8 cellular contexts compared by ENCODE assay signal in the genomic region with DNA sequence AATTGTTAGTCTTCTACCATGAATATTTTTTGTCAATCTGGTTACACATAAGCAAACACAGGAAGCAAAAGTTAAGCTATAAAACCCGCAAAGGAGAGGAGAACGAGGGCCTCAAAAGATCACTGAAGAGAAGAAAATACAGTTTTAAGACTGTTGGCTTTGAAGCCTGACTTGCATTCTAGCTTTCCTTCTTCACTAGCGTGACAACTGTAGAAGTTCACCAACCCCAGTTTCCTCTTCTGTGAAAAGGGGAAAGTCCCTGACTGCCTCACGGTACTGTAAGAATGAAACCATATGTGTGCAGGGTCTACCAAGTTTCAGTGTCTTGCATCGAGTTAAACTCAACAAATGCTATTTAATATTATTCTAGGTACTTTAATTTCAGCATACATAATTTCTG. TPM values are rescaled to one million over a fixed set of nuclear protein-coding genes. Genes with fewer than 3 reads are reported as not detected.
DNase-seq lines count a peak whose midpoint lies in the region; ATAC-seq and TF ChIP-seq lines count a peak whose summit lies in the region.

No MANE protein-coding gene starts in this region.

- H3K4me3 ChIP-seq in naive thymus-derived CD4-positive, alpha-beta T cell (ENCODE audit: low read length) = peak overlapping the region; percentile 12
- no peak overlapping the region for H3K4me3 ChIP-seq in stomach

- TF ChIP-seq POLR2A in stomach (IDR thresholded peaks at IDR 0.05) = no peak

- H3K27me3 ChIP-seq in naive thymus-derived CD4-positive, alpha-beta T cell (ENCODE audit: control insufficient read depth in 2 of 2, insufficient read depth in 2 of 2, low read length in 2 of 2) = no peaks in the 10 kb centered on the region
- no peaks in the 10 kb centered on the region for H3K27me3 ChIP-seq in stomach

- TF ChIP-seq EP300 in stomach (IDR thresholded peaks at IDR 0.05) = no peak

- H3K4me3 Mint-ChIP-seq in activated T-cell treated with anti-CD3 and anti-CD28 coated beads, Interleukin-2, amount 50 U/mL, for 24 hours = peak overlapping the region; percentile 58
- peak overlapping the region; percentile 37 to 80 (median 68) for H3K4me3 Mint-ChIP-seq in naive thymus-derived CD4-positive, alpha-beta T cell
- no peak overlapping the region for H3K4me3 Mint-ChIP-seq in CD14-positive monocyte

- WGBS in stomach, 5 donors = 58 to 67% (median 65%) methylated on average over 5 of the region's 5 CpGs

- intact Hi-C loops in naive thymus-derived CD4-positive, alpha-beta T cell (cut with micrococcal nuclease) = loop anchor here (1.0 to 10.0 kb wide), 12 partner anchors 8 to 1704 kb away; partner anchors contain the start of genes LRRN3 (in 2 of the 2) and IFRD1 (in 1 of the 2)
- intact Hi-C loops in CD14-positive monocyte (cut with micrococcal nuclease) (no loop called here), stomach (cut with DNase I; ENCODE audit: low total_unique reads) (no loop called here)

- H3K36me3 Mint-ChIP-seq in activated T-cell treated with anti-CD3 and anti-CD28 coated beads, Interleukin-2, amount 50 U/mL, for 24 hours (ENCODE audit: low read depth) = peaks cover 12% of the 10 kb centered on the region
- peaks cover 0 to 26% (median 0%) of the 10 kb centered on the region in 5 donors for H3K36me3 Mint-ChIP-seq in naive thymus-derived CD4-positive, alpha-beta T cell
- H3K36me3 Mint-ChIP-seq in CD14-positive monocyte = no peaks in the 10 kb centered on the region

- peak overlapping the region; percentile 70 for H3K27ac ChIP-seq in naive thymus-derived CD4-positive, alpha-beta T cell (ENCODE audit: low read depth, low read length)
- no peak overlapping the region for H3K27ac ChIP-seq in stomach

- POLR2A ChIA-PET in naive thymus-derived CD4-positive, alpha-beta T cell (lab: Charles Lee) = interaction anchor here (0.7 to 5.3 kb wide), 24 partner anchors 10 to 276 kb away, joined by 3 to 69 read pairs (median 5); partner anchors contain the start of gene LRRN3

- CTCF ChIA-PET in naive thymus-derived CD4-positive, alpha-beta T cell (lab: Charles Lee) = interaction anchor here (0.8 to 1.9 kb wide), 8 partner anchors 8 to 106 kb away, joined by 3 to 8 read pairs (median 5); no protein-coding TSS in a partner anchor

- ATAC-seq in GM21360 (IDR thresholded peaks at IDR 0.05; ENCODE audit: unreplicated experiment) (peak; percentile 99), HG03565 (IDR thresholded peaks at IDR 0.05; ENCODE audit: unreplicated experiment) (peak; percentile 99)
- ATAC-seq in naive thymus-derived CD4-positive, alpha-beta T cell = peak; percentile 99

- H3K4me1 Mint-ChIP-seq in activated T-cell treated with anti-CD3 and anti-CD28 coated beads, Interleukin-2, amount 50 U/mL, for 24 hours (ENCODE audit: low read depth) = peaks cover 83% of the 10 kb centered on the region
- peaks cover 25 to 84% (median 74%) of the 10 kb centered on the region in 7 donors for H3K4me1 Mint-ChIP-seq in naive thymus-derived CD4-positive, alpha-beta T cell
- H3K4me1 Mint-ChIP-seq in CD14-positive monocyte = peaks cover 3% of the 10 kb centered on the region

- H3K36me3 ChIP-seq in naive thymus-derived CD4-positive, alpha-beta T cell (ENCODE audit: control insufficient read depth in 2 of 3, insufficient read depth in 3 of 3, low read length in 3 of 3) = no peaks in the 10 kb centered on the region
- H3K36me3 ChIP-seq in stomach = no peaks in the 10 kb centered on the region

- peak overlapping the region; percentile 98 for H3K27ac Mint-ChIP-seq in activated T-cell treated with anti-CD3 and anti-CD28 coated beads, Interleukin-2, amount 50 U/mL, for 24 hours
- H3K27ac Mint-ChIP-seq in naive thymus-derived CD4-positive, alpha-beta T cell = peak overlapping the region; percentile 74 to 93 (median 89)
- H3K27ac Mint-ChIP-seq in CD14-positive monocyte = no peak overlapping the region

- no peaks in the 10 kb centered on the region for H3K9me3 ChIP-seq in naive thymus-derived CD4-positive, alpha-beta T cell (ENCODE audit: control insufficient read depth in 2 of 3, low read length in 3 of 3)
- no peaks in the 10 kb centered on the region for H3K9me3 ChIP-seq in stomach

- TF ChIP-seq CTCF in CD14-positive monocyte (IDR thresholded peaks at IDR 0.05) (no peak), stomach (IDR thresholded peaks at IDR 0.05) (no peak)

- peak; percentile 88 for DNase-seq in Daoy (ENCODE audit: low read depth)
- DNase-seq in activated T-cell treated with anti-CD3 and anti-CD28 coated beads, Interleukin-2, amount 50 U/mL, for 24 hours = no peak
- DNase-seq in naive thymus-derived CD4-positive, alpha-beta T cell = peak in 8 of 9 donors; percentile 52 to 90 (median 84)
- DNase-seq in CD14-positive monocyte (ENCODE audit: low spot score) = no peak
- no peak for DNase-seq in stomach
- DNase-seq in midbrain (lab: John Stamatoyannopoulos, UW) = no peak

- peaks cover 7% of the 10 kb centered on the region for H3K9me3 Mint-ChIP-seq in activated T-cell treated with anti-CD3 and anti-CD28 coated beads, Interleukin-2, amount 50 U/mL, for 24 hours
- H3K9me3 Mint-ChIP-seq in naive thymus-derived CD4-positive, alpha-beta T cell = peaks cover 0 to 11% (median 0%) of the 10 kb centered on the region in 11 donors
- H3K9me3 Mint-ChIP-seq in CD14-positive monocyte = peaks cover 0 to 3% (median 0%) of the 10 kb centered on the region in 7 donors

- H3K4me1 ChIP-seq in naive thymus-derived CD4-positive, alpha-beta T cell (ENCODE audit: control insufficient read depth in 2 of 2, insufficient read depth in 2 of 2, low read length in 2 of 2) = peaks cover 30 to 49% of the 10 kb centered on the region in 2 donors
- no peaks in the 10 kb centered on the region for H3K4me1 ChIP-seq in stomach

- no peaks in the 10 kb centered on the region for H3K27me3 Mint-ChIP-seq in activated T-cell treated with anti-CD3 and anti-CD28 coated beads, Interleukin-2, amount 50 U/mL, for 24 hours
- H3K27me3 Mint-ChIP-seq in naive thymus-derived CD4-positive, alpha-beta T cell = no peaks in the 10 kb centered on the region
- peaks cover 0 to 4% (median 3%) of the 10 kb centered on the region in 3 donors for H3K27me3 Mint-ChIP-seq in CD14-positive monocyte (ENCODE audit: low read depth in 3 of 3)

RNA-seq across cellular contexts. Expression of gene LRRN3, which starts 7.5 kb away (rescaled TPM):
- 20.0 and 26.1 TPM in 2 replicates for total RNA-seq in Daoy (2014; rRNA removed; shearing (Covaris generic))
- 100 to 1,000 TPM in 3 of 5 experiments, 10 to 100 TPM in 1, 1 to 10 TPM in 1; 7.6 to 288 (median 227) TPM for total RNA-seq in naive thymus-derived CD4-positive, alpha-beta T cell
- polyA plus RNA-seq in naive thymus-derived CD4-positive, alpha-beta T cell = 100 to 1,000 TPM; 169 to 173 TPM
- polyA plus RNA-seq in CD14-positive monocyte = under 1 TPM; 0.12 to 0.22 TPM
- total RNA-seq in stomach = 1 to 10 TPM in 1 of 5 donors, not detected in 4; 4.4 TPM
- under 1 TPM in 2 of 3 donors, not detected in 1; 0.33 to 0.61 TPM for polyA plus RNA-seq in stomach

Comparison
In these comparisons a context has a peak if more than half of its experiments do, and no peak if none do; other contexts are left out.
1. DNase-seq: peak in Daoy (single experiment) and naive thymus-derived CD4-positive, alpha-beta T cell (8 of 9); none in activated T-cell treated with anti-CD3 and anti-CD28 coated beads, Interleukin-2, amount 50 U/mL, for 24 hours (single experiment), CD14-positive monocyte (single experiment), stomach (single experiment) and midbrain (single experiment).
2. H3K27ac Mint-ChIP-seq: peak in activated T-cell treated with anti-CD3 and anti-CD28 coated beads, Interleukin-2, amount 50 U/mL, for 24 hours (single experiment) and naive thymus-derived CD4-positive, alpha-beta T cell (9 of 9); none in CD14-positive monocyte (0 of 7).
3. H3K4me3 Mint-ChIP-seq: peak in activated T-cell treated with anti-CD3 and anti-CD28 coated beads, Interleukin-2, amount 50 U/mL, for 24 hours (single experiment) and naive thymus-derived CD4-positive, alpha-beta T cell (10 of 10); none in CD14-positive monocyte (0 of 2).
4. intact Hi-C loops: an anchor here in naive thymus-derived CD4-positive, alpha-beta T cell (1.0 to 10.0 kb wide); none called in CD14-positive monocyte and stomach.
5. Peak in every context shown above with its lines, with median percentiles within 50 percentile points of each other: ATAC-seq.